Comparison of ENCODE assay signal across 15 cellular contexts in genomic region chr1:232579958-232580705, GRCh38. TPM values are rescaled to one million over a fixed set of nuclear protein-coding genes. Genes with fewer than 3 reads are reported as not detected.
DNase-seq lines count a peak whose midpoint lies in the region; ATAC-seq, FAIRE-seq and TF ChIP-seq lines count a peak whose summit lies in the region.
"Had no signal": no experiment of that assay in that cellular context is flagged by ENCODE, and none has a peak within 500 bp of the region (broad histone marks: within the 10 kb centered on the region; RNA-seq: fewer than 3 reads in every experiment).

No MANE protein-coding gene starts in this region.

- no peaks in the 10 kb centered on the region for H3K27me3 ChIP-seq in spleen (replicated peaks in 1 of 7)
- H3K27me3 ChIP-seq: tibial nerve had no signal

- H3K4me3 ChIP-seq in epithelial cell of esophagus (ENCODE audit: low read length) (no peak overlapping the region), spleen (no peak overlapping the region)
- H3K4me3 ChIP-seq: tibial nerve had no signal

- no peak overlapping the region for H3K4me3 Mint-ChIP-seq in activated CD8-positive, alpha-beta memory T cell treated with anti-CD3 and anti-CD28 coated beads, Interleukin-2, amount 10 ng/mL, durations not matched to agents 7 days and 5 days

- FAIRE-seq in RCC 7860 (lab: Jason Lieb, UNC), result peak; percentile 15

- no peak for TF ChIP-seq POLR2A in spleen (IDR thresholded peaks at IDR 0.05)

- H3K27me3 Mint-ChIP-seq in activated CD8-positive, alpha-beta memory T cell treated with anti-CD3 and anti-CD28 coated beads, Interleukin-2, amount 10 ng/mL, durations not matched to agents 7 days and 5 days, result no peaks in the 10 kb centered on the region

- H3K36me3 ChIP-seq in spleen, result no peaks in the 10 kb centered on the region
- H3K36me3 ChIP-seq: tibial nerve had no signal

- ATAC-seq in activated CD8-positive, alpha-beta memory T cell treated with anti-CD3 and anti-CD28 coated beads, Interleukin-2, amount 10 ng/mL, durations not matched to agents 7 days and 5 days, result peak; percentile 38
- ATAC-seq in GM21390 (IDR thresholded peaks at IDR 0.05; ENCODE audit: unreplicated experiment), result no peak

- H3K27ac ChIP-seq in spleen, result peak overlapping the region in 6 of 8 donors; percentile 44 to 86 (median 81)

- intact Hi-C loops in spleen (cut with DNase I; ENCODE audit: low total_unique reads), result no loop called here

- no peaks in the 10 kb centered on the region for H3K9me3 ChIP-seq in spleen
- H3K9me3 ChIP-seq: tibial nerve had no signal

- H3K27ac Mint-ChIP-seq in activated CD8-positive, alpha-beta memory T cell treated with anti-CD3 and anti-CD28 coated beads, Interleukin-2, amount 10 ng/mL, durations not matched to agents 7 days and 5 days, result peak overlapping the region; percentile 70

- no peak for DNase-seq in activated CD8-positive, alpha-beta memory T cell treated with anti-CD3 and anti-CD28 coated beads, Interleukin-2, amount 10 ng/mL, durations not matched to agents 7 days and 5 days
- DNase-seq in activated CD8-positive, alpha-beta memory T cell treated with anti-CD3 and anti-CD28 coated beads, Interleukin-2, amount 50 U/mL, for 48 hours, result no peak
- DNase-seq in RCC 7860 (ENCODE audit: low spot score) (peak; percentile 37), epithelial cell of esophagus (ENCODE audit: low read depth) (peak; percentile 74), spleen (no peak), NCI-H1105 (lab: John Stamatoyannopoulos, UW) (no peak), mesenteric fat pad (ENCODE audit: low spot score) (no peak)
- DNase-seq: ACHN; activated CD8-positive, alpha-beta memory T cell treated with anti-CD3 and anti-CD28 coated beads for 24 hours; DMS 273 treated with DMSO at 0.1 percent for 48 hours; Karpas-422; left cardiac atrium; NCI-H2081 had no signal

- no peak for TF ChIP-seq CTCF in epithelial cell of esophagus (IDR thresholded peaks at IDR 0.05; ENCODE audit: insufficient read depth, low read depth, low read length, missing control alignments)
- no peak for TF ChIP-seq CTCF in spleen (IDR thresholded peaks at IDR 0.05 in 8 of 11, conservative IDR thresholded peaks at IDR 0.05 in 3 of 11)

- peaks cover 6 to 57% (median 34%) of the 10 kb centered on the region in 6 donors for H3K4me1 ChIP-seq in spleen

- 77 to 91% (median 86%) methylated on average over 3 of the region's 3 CpGs for WGBS in spleen, 5 donors

- peaks cover 36% of the 10 kb centered on the region for H3K4me1 Mint-ChIP-seq in activated CD8-positive, alpha-beta memory T cell treated with anti-CD3 and anti-CD28 coated beads, Interleukin-2, amount 10 ng/mL, durations not matched to agents 7 days and 5 days

- no peaks in the 10 kb centered on the region for H3K9me3 Mint-ChIP-seq in activated CD8-positive, alpha-beta memory T cell treated with anti-CD3 and anti-CD28 coated beads, Interleukin-2, amount 10 ng/mL, durations not matched to agents 7 days and 5 days (ENCODE audit: low read depth)

- H3K36me3 Mint-ChIP-seq in activated CD8-positive, alpha-beta memory T cell treated with anti-CD3 and anti-CD28 coated beads, Interleukin-2, amount 10 ng/mL, durations not matched to agents 7 days and 5 days, result peaks cover 5% of the 10 kb centered on the region

- CTCF ChIA-PET in activated CD8-positive, alpha-beta memory T cell treated with anti-CD3 and anti-CD28 coated beads, Interleukin-2, amount 10 ng/mL, durations not matched to agents 7 days and 5 days (lab: Charles Lee), result interaction anchor here (1.4 kb wide), 1 partner anchor 47 kb away, joined by 4 read pairs; no protein-coding TSS in a partner anchor

RNA-seq across cellular contexts. Expression of gene SIPA1L2, which starts 49.8 kb away (rescaled TPM):
- under 1 TPM; 0.41 to 0.91 TPM for total RNA-seq in activated CD8-positive, alpha-beta memory T cell treated with anti-CD3 and anti-CD28 coated beads, Interleukin-2, amount 10 ng/mL, durations not matched to agents 7 days and 5 days
- total RNA-seq in spleen (10 to 100 TPM; 18.4 to 67.7 (median 34.6) TPM), mesenteric fat pad (28.3 TPM)
- 1 to 10 TPM; 1.1 to 5.3 (median 2.3) TPM for polyA plus RNA-seq in spleen

Comparison
In these comparisons a context has a peak if more than half of its experiments do, and no peak if none do; other contexts are left out.
1. DNase-seq: peak in RCC 7860 (single experiment) and epithelial cell of esophagus (single experiment); none in activated CD8-positive, alpha-beta memory T cell treated with anti-CD3 and anti-CD28 coated beads, Interleukin-2, amount 10 ng/mL, durations not matched to agents 7 days and 5 days (single experiment), activated CD8-positive, alpha-beta memory T cell treated with anti-CD3 and anti-CD28 coated beads, Interleukin-2, amount 50 U/mL, for 48 hours (single experiment), spleen (single experiment), NCI-H1105 (single experiment) and mesenteric fat pad (single experiment).
2. RNA of gene SIPA1L2, which starts 49.8 kb away (total RNA-seq): 18.4 to 67.7 TPM in spleen and 28.3 TPM in mesenteric fat pad (single experiment); 0.41 to 0.91 TPM in activated CD8-positive, alpha-beta memory T cell treated with anti-CD3 and anti-CD28 coated beads, Interleukin-2, amount 10 ng/mL, durations not matched to agents 7 days and 5 days; every median in the first group is over 10 times any median in the second.